In the genomic region with DNA sequence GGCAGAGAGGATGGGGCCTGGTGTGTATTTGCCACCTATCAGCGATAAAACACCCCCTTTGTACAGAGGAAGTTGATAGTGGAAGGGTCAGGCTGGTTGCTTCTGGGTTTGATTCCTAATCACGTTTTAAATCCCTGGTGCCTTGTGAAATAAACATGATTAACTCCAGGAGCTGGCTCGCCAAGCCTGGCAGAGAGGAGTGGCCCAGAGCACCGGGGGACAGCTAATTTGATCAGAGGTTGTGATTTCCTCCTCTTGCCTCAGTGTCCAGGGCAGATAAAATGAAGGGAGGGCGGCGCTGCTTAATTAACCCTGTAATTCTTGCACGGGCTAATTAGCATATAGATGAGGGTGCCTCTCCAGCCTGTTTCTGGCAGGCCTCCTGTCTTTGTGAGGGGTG, we compare ENCODE assay signal across 18 cellular contexts.
DNase-seq lines count a peak whose midpoint lies in the region; ATAC-seq and TF ChIP-seq lines count a peak whose summit lies in the region.
"Had no signal": no experiment of that assay in that cellular context is flagged by ENCODE, and none has a peak within 500 bp of the region (broad histone marks: within the 10 kb centered on the region; RNA-seq: fewer than 3 reads in every experiment).

No MANE protein-coding gene starts in this region.

- intact Hi-C loops in natural killer cell (cut with micrococcal nuclease) (no loop called here), lower lobe of right lung (cut with DNase I) (no loop called here), MCF 10A (cut with micrococcal nuclease) (no loop called here)

- H3K4me3 ChIP-seq in lower lobe of right lung: no peak overlapping the region
- H3K4me3 ChIP-seq: SJCRH30 had no signal

- no peak overlapping the region for H3K27ac ChIP-seq in lower lobe of right lung
- H3K27ac ChIP-seq: brain microvascular endothelial cell, SJCRH30 had no signal

- no TSS peak for BruUV-seq in MCF 10A (replicated peaks; lab: Mats Ljungman, UMichigan)

- no peaks in the 10 kb centered on the region for H3K36me3 Mint-ChIP-seq in natural killer cell treated with Interleukin-12 subunit alpha and Interleukin-12 subunit beta and Interleukin-15 and Interleukin-18, amount 100 ng/mL, for 72 hours
- peaks cover 7% of the 10 kb centered on the region for H3K36me3 Mint-ChIP-seq in natural killer cell
- H3K36me3 Mint-ChIP-seq in MCF 10A (ENCODE audit: insufficient read depth, unreplicated experiment): no peaks in the 10 kb centered on the region
- H3K36me3 Mint-ChIP-seq: activated naive CD4-positive, alpha-beta T cell treated with anti-CD3 and anti-CD28 coated beads, Interleukin-2, amount 50 U/mL, for 24 hours had no signal

- POLR2A ChIA-PET in MCF 10A (lab: Yijun Ruan, JAX): interaction anchor here (0.6 kb wide), 1 partner anchor 18 kb away, joined by 3 read pairs; no protein-coding TSS in a partner anchor

- CTCF ChIA-PET in MCF 10A (lab: Yijun Ruan, JAX): no interaction called here

- DNase-seq in natural killer cell treated with Interleukin-12 subunit alpha and Interleukin-12 subunit beta and Interleukin-15 and Interleukin-18, amount 100 ng/mL, for 72 hours (ENCODE audit: low spot score): peak; percentile 44
- DNase-seq in natural killer cell (no peak), T1000 (lab: John Stamatoyannopoulos, UW) (peak; percentile 16), lower lobe of right lung (peak; percentile 35), ureter (ENCODE audit: low spot score) (peak; percentile 40), MCF 10A (ENCODE audit: unreplicated experiment) (no peak)
- DNase-seq: activated CD4-positive, alpha-beta T cell treated with anti-CD3 and anti-CD28 coated beads, Interleukin-2, amount 10 ng/mL, durations not matched to agents 24 days and 14 days; activated T-cell treated with anti-CD3 and anti-CD28 coated beads for 4 hours; brain microvascular endothelial cell; midbrain; NCI-H187 treated with DMSO at 0.1 percent for 48 hours; NCI-H446; SJCRH30; T-helper 9 cell had no signal

- H3K27me3 Mint-ChIP-seq in natural killer cell treated with Interleukin-12 subunit alpha and Interleukin-12 subunit beta and Interleukin-15 and Interleukin-18, amount 100 ng/mL, for 72 hours: peaks cover 14 to 24% of the 10 kb centered on the region in 2 donors
- H3K27me3 Mint-ChIP-seq in natural killer cell (ENCODE audit: low read depth in 2 of 2): peaks cover 11 to 14% of the 10 kb centered on the region in 2 donors
- H3K27me3 Mint-ChIP-seq in MCF 10A (ENCODE audit: insufficient read depth, unreplicated experiment): peaks cover 9% of the 10 kb centered on the region

- no peak overlapping the region for H3K4me3 Mint-ChIP-seq in natural killer cell treated with Interleukin-12 subunit alpha and Interleukin-12 subunit beta and Interleukin-15 and Interleukin-18, amount 100 ng/mL, for 72 hours
- H3K4me3 Mint-ChIP-seq in natural killer cell (no peak overlapping the region), MCF 10A (ENCODE audit: unreplicated experiment) (no peak overlapping the region)
- H3K4me3 Mint-ChIP-seq: activated CD4-positive, alpha-beta T cell treated with anti-CD3 and anti-CD28 coated beads, Interleukin-2, amount 10 ng/mL, durations not matched to agents 24 days and 14 days; activated naive CD4-positive, alpha-beta T cell treated with anti-CD3 and anti-CD28 coated beads, Interleukin-2, amount 50 U/mL, for 24 hours had no signal

- no peaks in the 10 kb centered on the region for H3K9me3 Mint-ChIP-seq in natural killer cell treated with Interleukin-12 subunit alpha and Interleukin-12 subunit beta and Interleukin-15 and Interleukin-18, amount 100 ng/mL, for 72 hours
- H3K9me3 Mint-ChIP-seq in natural killer cell (peaks cover 0 to 3% of the 10 kb centered on the region in 2 donors), MCF 10A (ENCODE audit: unreplicated experiment) (peaks cover 16% of the 10 kb centered on the region)

- no peak overlapping the region for H3K27ac Mint-ChIP-seq in natural killer cell treated with Interleukin-12 subunit alpha and Interleukin-12 subunit beta and Interleukin-15 and Interleukin-18, amount 100 ng/mL, for 72 hours
- H3K27ac Mint-ChIP-seq in natural killer cell (no peak overlapping the region), MCF 10A (ENCODE audit: low read depth, unreplicated experiment) (no peak overlapping the region)
- H3K27ac Mint-ChIP-seq: activated CD4-positive, alpha-beta T cell treated with anti-CD3 and anti-CD28 coated beads, Interleukin-2, amount 10 ng/mL, durations not matched to agents 24 days and 14 days; activated naive CD4-positive, alpha-beta T cell treated with anti-CD3 and anti-CD28 coated beads, Interleukin-2, amount 50 U/mL, for 24 hours had no signal

- no peaks in the 10 kb centered on the region for H3K4me1 ChIP-seq in lower lobe of right lung
- H3K4me1 ChIP-seq: Caco-2, SJCRH30 had no signal

- H3K4me1 Mint-ChIP-seq in natural killer cell treated with Interleukin-12 subunit alpha and Interleukin-12 subunit beta and Interleukin-15 and Interleukin-18, amount 100 ng/mL, for 72 hours (ENCODE audit: low read depth in 2 of 2): no peaks in the 10 kb centered on the region
- no peaks in the 10 kb centered on the region for H3K4me1 Mint-ChIP-seq in natural killer cell
- H3K4me1 Mint-ChIP-seq in MCF 10A (ENCODE audit: insufficient read depth, unreplicated experiment): peaks cover 6% of the 10 kb centered on the region
- H3K4me1 Mint-ChIP-seq: activated CD4-positive, alpha-beta T cell treated with anti-CD3 and anti-CD28 coated beads, Interleukin-2, amount 10 ng/mL, durations not matched to agents 24 days and 14 days; activated naive CD4-positive, alpha-beta T cell treated with anti-CD3 and anti-CD28 coated beads, Interleukin-2, amount 50 U/mL, for 24 hours had no signal

- TF ChIP-seq CTCF in natural killer cell (IDR thresholded peaks at IDR 0.05) (no peak), lower lobe of right lung (IDR thresholded peaks at IDR 0.05) (no peak), MCF 10A (IDR thresholded peaks at IDR 0.05; ENCODE audit: unreplicated experiment) (no peak)

- H3K36me3 ChIP-seq in lower lobe of right lung: no peaks in the 10 kb centered on the region
- H3K36me3 ChIP-seq: brain microvascular endothelial cell, SJCRH30 had no signal

- H3K27me3 ChIP-seq in lower lobe of right lung (ENCODE audit: low read depth): no peaks in the 10 kb centered on the region
- H3K27me3 ChIP-seq: brain microvascular endothelial cell, SJCRH30 had no signal

- no peaks in the 10 kb centered on the region for H3K9me3 ChIP-seq in lower lobe of right lung
- H3K9me3 ChIP-seq: SJCRH30 had no signal

- ATAC-seq in natural killer cell treated with Interleukin-12 subunit alpha and Interleukin-12 subunit beta and Interleukin-15 and Interleukin-18, amount 100 ng/mL, for 72 hours: no peak
- ATAC-seq in natural killer cell (no peak), lower lobe of right lung (no peak), GM21576 (IDR thresholded peaks at IDR 0.05; ENCODE audit: unreplicated experiment) (no peak), HG03520 (IDR thresholded peaks at IDR 0.05; ENCODE audit: unreplicated experiment) (no peak)

Comparison
In these comparisons a context has a peak if more than half of its experiments do, and no peak if none do; other contexts are left out.
1. DNase-seq: peak in natural killer cell treated with Interleukin-12 subunit alpha and Interleukin-12 subunit beta and Interleukin-15 and Interleukin-18, amount 100 ng/mL, for 72 hours (single experiment), T1000 (single experiment), lower lobe of right lung (single experiment) and ureter (single experiment); none in natural killer cell (single experiment) and MCF 10A (single experiment).